ENCODE assay signal across 9 cellular contexts in the genomic region with DNA sequence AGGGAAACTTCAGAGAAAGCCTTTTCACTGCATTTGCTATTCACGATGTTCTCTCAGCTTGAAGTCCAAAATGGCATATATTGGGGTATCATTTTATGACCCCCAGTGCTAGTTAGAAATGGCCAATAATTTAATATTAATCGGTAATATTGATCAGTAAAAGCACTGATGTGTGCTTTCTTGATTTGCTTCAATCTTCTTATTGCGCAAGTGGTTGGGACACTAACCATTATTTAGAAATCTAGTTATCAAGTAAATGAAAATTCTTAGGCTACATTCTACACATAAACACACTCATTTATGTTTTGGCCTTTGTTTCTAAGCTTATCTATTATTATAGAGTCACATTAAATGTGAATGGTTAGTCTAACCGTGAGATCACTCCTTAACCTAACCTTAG. TPM values are rescaled to one million over a fixed set of nuclear protein-coding genes. Genes with fewer than 3 reads are reported as not detected.
"Had no signal": no experiment of that assay in that cellular context is flagged by ENCODE, and none has a peak within 500 bp of the region (broad histone marks: within the 10 kb centered on the region; RNA-seq: fewer than 3 reads in every experiment).

No MANE protein-coding gene starts in this region.

- ATAC-seq: GM12878 had no signal

- FAIRE-seq: G401.6, GM12878, GM12891, GM12892, GM18507, GM19239 had no signal

- DNase-seq: GDM1, GF-D8 had no signal

- H3K4me3 ChIP-seq: GM12878 had no signal

RNA-seq across cellular contexts. Expression of a gene that starts 49.7 kb away (rescaled TPM):
- total RNA-seq: G401, GM12878 had no signal
- polyA plus RNA-seq: GM12878 had no signal
